Comparison of ENCODE assay signal across 8 cellular contexts in the genomic region with DNA sequence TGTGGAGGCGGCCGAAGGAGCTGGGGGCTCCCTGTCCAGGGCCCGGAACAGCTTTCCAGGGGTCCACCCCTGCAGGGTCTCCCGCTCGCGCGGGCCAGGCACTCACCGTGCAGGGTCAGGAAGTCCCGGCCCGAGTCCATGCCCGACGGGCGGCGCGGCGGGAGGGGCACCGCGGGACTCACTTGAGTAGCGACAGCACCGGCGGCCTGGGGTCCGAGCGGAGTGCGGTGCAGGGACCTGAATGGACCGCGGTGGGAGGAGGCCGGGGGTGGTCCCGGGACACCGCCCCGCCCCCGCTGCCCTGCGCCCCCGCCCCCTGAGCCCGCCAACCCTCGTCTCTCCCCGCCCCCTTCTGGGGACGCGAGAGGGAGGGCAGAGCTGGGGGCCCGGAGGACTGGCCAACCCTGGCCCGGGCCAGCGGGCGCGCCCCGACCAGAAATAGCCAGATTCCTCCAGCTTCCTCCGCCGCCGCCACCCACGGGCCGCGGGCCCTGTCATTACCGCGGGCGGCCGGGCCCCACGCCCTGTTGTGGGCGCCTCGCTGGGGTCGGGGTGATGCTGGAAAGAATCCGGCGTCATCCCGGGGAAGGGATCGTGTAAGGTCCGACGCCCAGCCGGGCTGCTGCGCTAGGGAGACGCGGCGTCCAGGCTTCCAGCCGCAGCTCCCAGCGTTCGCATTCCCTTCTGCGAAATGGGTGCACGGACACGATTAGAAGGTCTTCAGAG. TPM values are rescaled to one million over a fixed set of nuclear protein-coding genes. Genes with fewer than 3 reads are reported as not detected.
DNase-seq lines count a peak whose midpoint lies in the region; ATAC-seq, FAIRE-seq and TF ChIP-seq lines count a peak whose summit lies in the region.

A gene (minus strand): TSS at position 243 of the 726 bp plus-strand sequence. CDS start 103 bp downstream, at position 140.

- TF ChIP-seq CTCF in D721Med (IDR thresholded peaks at IDR 0.05; ENCODE audit: insufficient read depth, missing control alignments) (no peak), sigmoid colon (IDR thresholded peaks at IDR 0.05) (no peak)

- intact Hi-C loops in sigmoid colon (cut with DNase I), result no loop called here

- no peaks in the 10 kb centered on the region for H3K36me3 ChIP-seq in iPS-20b (ENCODE audit: insufficient read depth, low read depth, low read length)
- H3K36me3 ChIP-seq in sigmoid colon, result no peaks in the 10 kb centered on the region

- TF ChIP-seq EP300 in sigmoid colon (IDR thresholded peaks at IDR 0.05), result peak in 2 of 4 donors; percentile 14 to 31

- peaks cover 3% of the 10 kb centered on the region; the same call in 1 of the 2 replicates for H3K4me1 ChIP-seq in iPS-20b (ENCODE audit: insufficient read depth, low read length)
- peaks cover 0 to 47% (median 39%) of the 10 kb centered on the region in 4 donors for H3K4me1 ChIP-seq in sigmoid colon

- peak; percentile 52 for DNase-seq in D721Med (ENCODE audit: insufficient read length, low spot score)
- DNase-seq in cerebellum (ENCODE audit: low spot score), result peak; percentile 56
- peak; percentile 90 for DNase-seq in sigmoid colon
- no peak for DNase-seq in NCI-H2081 (lab: John Stamatoyannopoulos, UW)
- no peak for DNase-seq in NCI-H2107 treated with DMSO at 0.1 percent for 48 hours (lab: John Stamatoyannopoulos, UW; ENCODE audit: unreplicated experiment)

- H3K9me3 ChIP-seq in iPS-20b (ENCODE audit: insufficient read depth, low read depth, low read length) (no peaks in the 10 kb centered on the region), sigmoid colon (no peaks in the 10 kb centered on the region)

- peak; percentile 57 for ATAC-seq in SK-N-SH treated with all-trans-retinoic acid at 6 μM for 48 hours
- ATAC-seq in HG02852 (IDR thresholded peaks at IDR 0.05; ENCODE audit: unreplicated experiment), result no peak

- no peak for FAIRE-seq in D721Med (lab: Jason Lieb, UNC)

- WGBS in sigmoid colon, 2 donors, result 2% methylated on average over 75 of the region's 75 CpGs

- H3K4me3 ChIP-seq in iPS-20b (ENCODE audit: low read length) (peak within 1 kb of the TSS; percentile 72), sigmoid colon (peak within 1 kb of the TSS; percentile 43 to 74 (median 57))

- no peak for TF ChIP-seq POLR2A in sigmoid colon (IDR thresholded peaks at IDR 0.05)

- H3K27ac ChIP-seq in iPS-20b (ENCODE audit: low read length), result no peak within 1 kb of the TSS
- peak within 1 kb of the TSS; percentile 75 to 87 (median 86) for H3K27ac ChIP-seq in sigmoid colon

- H3K27me3 ChIP-seq in iPS-20b (ENCODE audit: insufficient read depth, low read length) (peaks cover 74% of the 10 kb centered on the region), sigmoid colon (no peaks in the 10 kb centered on the region)

- H3K9ac ChIP-seq in iPS-20b (ENCODE audit: low read depth, low read length), result peak within 1 kb of the TSS; percentile 45

TF ChIP-seq in SK-N-SH treated with all-trans-retinoic acid at 6 μM for 48 hours, 23 proteins besides CTCF, POLR2A, EP300 and RAD21:
- TF ChIP-seq ZFP3 (CRISPR knock-in tag; IDR thresholded peaks at IDR 0.05) (peak; percentile 49; the same call in 1 of the 2 replicates), ZFP30 (CRISPR knock-in tag; IDR thresholded peaks at IDR 0.05) (no peak), GLIS3 (CRISPR knock-in tag; IDR thresholded peaks at IDR 0.05) (0 out of 2 replicates have a peak, but pooled peaks have one; percentile 36)

RNA-seq across cellular contexts. Expression of the gene that starts here (rescaled TPM):
- total RNA-seq in cerebellum (8.4 TPM), sigmoid colon (10 to 100 TPM; 10.3 to 22.7 (median 14.2) TPM)
- 100 to 1,000 TPM in 1 of 3 donors, 10 to 100 TPM in 2; 29.0 to 139 (median 85.9) TPM for polyA plus RNA-seq in sigmoid colon

Comparison
In these comparisons a context has a peak if more than half of its experiments do, and no peak if none do; other contexts are left out.
1. DNase-seq: peak in D721Med (single experiment), cerebellum (single experiment) and sigmoid colon (single experiment); none in NCI-H2081 (0 of 2) and NCI-H2107 treated with DMSO at 0.1 percent for 48 hours (single experiment).